ENCODE assay signal across 8 cellular contexts in genomic region chr9:124054671-124055212, GRCh38. TPM values are rescaled to one million over a fixed set of nuclear protein-coding genes. Genes with fewer than 3 reads are reported as not detected.
A peak's percentile ranks its signal among the peaks of the same experiment; 100 is the strongest.
DNase-seq lines count a peak whose midpoint lies in the region; ATAC-seq and TF ChIP-seq lines count a peak whose summit lies in the region.

No MANE protein-coding gene starts in this region.

- WGBS in lower leg skin, 2 donors = 66 to 73% methylated on average over 6 of the region's 6 CpGs

- TF ChIP-seq POLR2A in lower leg skin (IDR thresholded peaks at IDR 0.05) = no peak

- no peaks in the 10 kb centered on the region for H3K36me3 Mint-ChIP-seq in T-cell

- CTCF ChIA-PET in T-cell (lab: Charles Lee) = no interaction called here

- H3K27me3 Mint-ChIP-seq in T-cell = peaks cover 45 to 57% of the 10 kb centered on the region in 2 donors

- TF ChIP-seq CTCF in fibroblast of the aortic adventitia (IDR thresholded peaks at IDR 0.05; ENCODE audit: insufficient read depth, low read length) (peak; percentile 20), lower leg skin (IDR thresholded peaks at IDR 0.05) (no peak)

- intact Hi-C loops in lower leg skin (cut with DNase I; ENCODE audit: low total_unique reads) = no loop called here

- peaks cover 0 to 3% (median 0%) of the 10 kb centered on the region in 3 donors for H3K9me3 Mint-ChIP-seq in T-cell

- ATAC-seq in HG02642 (IDR thresholded peaks at IDR 0.05; ENCODE audit: poor library complexity, unreplicated experiment) (peak; percentile 97), T-cell (replicated peaks in 1 of 4) (no peak)

- no peaks in the 10 kb centered on the region for H3K4me1 Mint-ChIP-seq in T-cell

- H3K4me3 Mint-ChIP-seq in T-cell = no peak overlapping the region

- peak; percentile 68 for DNase-seq in stimulated activated CD4-positive, alpha-beta T cell treated with anti-CD3 and anti-CD28 coated beads, Interleukin-15, amount 100 ng/mL, for 24 hours
- DNase-seq in stimulated activated CD4-positive, alpha-beta T cell treated with anti-CD3 and anti-CD28 coated beads, Interleukin-4, amount 100 ng/mL, for 4 hours = no peak
- DNase-seq in NCI-H2029 treated with DMSO at 0.1 percent for 48 hours (lab: John Stamatoyannopoulos, UW) = peak; percentile 72
- DNase-seq in fibroblast of the aortic adventitia (ENCODE audit: low read depth) = peak; percentile 92
- DNase-seq in lower leg skin (ENCODE audit: low spot score in 2 of 2) = no peak
- DNase-seq in NCI-H1105 treated with DMSO at 0.1 percent for 48 hours (lab: John Stamatoyannopoulos, UW) = no peak
- no peak for DNase-seq in T-cell

- H3K4me3 ChIP-seq in fibroblast of the aortic adventitia (ENCODE audit: low read depth, low read length) (no peak overlapping the region), lower leg skin (ENCODE audit: low read depth, poor library complexity, severe bottlenecking) (no peak overlapping the region)

- no peak overlapping the region for H3K27ac Mint-ChIP-seq in T-cell

- POLR2A ChIA-PET in T-cell (lab: Charles Lee) = no interaction called here

RNA-seq across cellular contexts. Expression of gene LHX2, which starts 43.2 kb away (rescaled TPM):
- total RNA-seq in fibroblast of the aortic adventitia (ENCODE audit: low replicate concordance) (not detected in 2 replicates), lower leg skin (10 to 100 TPM in 1 of 4 donors, 1 to 10 TPM in 3; 1.1 to 13.4 (median 2.4) TPM), T-cell (not detected)

Comparison
In these comparisons a context has a peak if more than half of its experiments do, and no peak if none do; other contexts are left out.
1. DNase-seq: peak in stimulated activated CD4-positive, alpha-beta T cell treated with anti-CD3 and anti-CD28 coated beads, Interleukin-15, amount 100 ng/mL, for 24 hours (single experiment), NCI-H2029 treated with DMSO at 0.1 percent for 48 hours (single experiment) and fibroblast of the aortic adventitia (single experiment); none in stimulated activated CD4-positive, alpha-beta T cell treated with anti-CD3 and anti-CD28 coated beads, Interleukin-4, amount 100 ng/mL, for 4 hours (0 of 2), lower leg skin (0 of 2), NCI-H1105 treated with DMSO at 0.1 percent for 48 hours (single experiment) and T-cell (0 of 34).